Comparison of ENCODE assay signal across 10 cellular contexts in the genomic region with DNA sequence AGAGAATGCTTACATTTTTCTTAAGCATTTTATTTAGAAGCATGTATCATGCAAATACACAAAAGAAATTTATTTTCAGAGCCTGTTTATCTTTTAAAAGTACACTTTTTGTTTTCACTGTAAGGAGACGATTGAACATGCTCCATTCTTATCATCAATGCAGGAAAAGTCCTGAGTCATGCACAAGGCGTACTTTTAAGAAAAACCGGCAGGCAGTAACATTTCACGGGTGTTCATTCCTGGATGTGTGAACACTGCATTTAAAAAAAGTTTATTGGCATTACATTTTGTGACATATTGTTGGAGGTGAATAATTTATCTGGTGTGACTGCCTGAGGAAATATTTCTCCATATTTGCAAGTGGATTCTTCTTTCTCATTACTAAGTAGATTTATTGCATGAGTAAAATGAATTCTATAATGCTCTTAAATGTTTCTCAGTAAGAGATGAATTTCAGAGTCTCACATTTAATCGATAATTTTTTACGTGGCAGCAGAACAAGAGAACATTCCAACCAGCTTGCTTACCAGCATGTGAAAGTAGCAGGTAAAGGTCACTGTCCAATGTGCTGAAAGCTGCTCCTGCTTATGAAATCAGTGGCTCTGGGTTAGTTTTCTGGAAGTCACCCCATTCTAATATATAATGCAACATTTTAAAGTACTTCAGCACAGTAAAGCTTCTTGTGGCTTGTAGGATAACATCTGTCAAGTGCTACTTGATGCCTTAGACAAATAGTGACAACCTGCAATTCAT.
DNase-seq lines count a peak whose midpoint lies in the region; ATAC-seq and TF ChIP-seq lines count a peak whose summit lies in the region.
"Had no signal": no experiment of that assay in that cellular context is flagged by ENCODE, and none has a peak within 500 bp of the region (broad histone marks: within the 10 kb centered on the region; RNA-seq: fewer than 3 reads in every experiment).

No MANE protein-coding gene starts in this region.

- H3K27me3 Mint-ChIP-seq in activated CD8-positive, alpha-beta T cell treated with anti-CD3 and anti-CD28 coated beads, Interleukin-2, amount 10 ng/mL, durations not matched to agents 7 days and 5 days (ENCODE audit: low read depth) = peaks cover 12% of the 10 kb centered on the region
- peaks cover 26% of the 10 kb centered on the region for H3K27me3 Mint-ChIP-seq in mesothelial cell of epicardium (ENCODE audit: low read depth)

- no peak for TF ChIP-seq CTCF in mesothelial cell of epicardium (IDR thresholded peaks at IDR 0.05; ENCODE audit: unreplicated experiment)

- no peak overlapping the region for H3K27ac Mint-ChIP-seq in activated CD8-positive, alpha-beta T cell treated with anti-CD3 and anti-CD28 coated beads, Interleukin-2, amount 10 ng/mL, durations not matched to agents 7 days and 5 days
- no peak overlapping the region for H3K27ac Mint-ChIP-seq in mesothelial cell of epicardium
- H3K27ac Mint-ChIP-seq in stimulated activated effector memory CD8-positive, alpha-beta T cell treated with anti-CD3 and anti-CD28 coated beads, Interleukin-12 subunit alpha, Interleukin-12 subunit beta, amount 100 ng/mL, for 72 hours = no peak overlapping the region
- H3K27ac Mint-ChIP-seq: IgD-negative memory B cell had no signal

- peak; percentile 2 for DNase-seq in ELF-1 (ENCODE audit: low read depth, low spot score)
- peak; percentile 18 to 44 for DNase-seq in Kasumi-1 (lab: John Stamatoyannopoulos, UW)
- peak; percentile 30 for DNase-seq in activated CD8-positive, alpha-beta T cell treated with anti-CD3 and anti-CD28 coated beads, Interleukin-2, amount 10 ng/mL, durations not matched to agents 7 days and 5 days
- DNase-seq in iris pigment epithelial cell (ENCODE audit: low read depth) = peak; percentile 35
- DNase-seq in mesothelial cell of epicardium (ENCODE audit: low spot score in 2 of 2, unreplicated experiment in 2 of 2) = no peak
- no peak for DNase-seq in stimulated activated effector memory CD8-positive, alpha-beta T cell treated with anti-CD3 and anti-CD28 coated beads, Interleukin-12 subunit alpha, Interleukin-12 subunit beta, amount 100 ng/mL, for 72 hours (ENCODE audit: low spot score in 2 of 2)
- no peak for DNase-seq in activated effector memory CD4-positive, alpha-beta T cell treated with anti-CD3 and anti-CD28 coated beads, Interleukin-2, amount 50 U/mL, for 16 hours

- H3K36me3 Mint-ChIP-seq in activated CD8-positive, alpha-beta T cell treated with anti-CD3 and anti-CD28 coated beads, Interleukin-2, amount 10 ng/mL, durations not matched to agents 7 days and 5 days (ENCODE audit: low read depth) = no peaks in the 10 kb centered on the region
- no peaks in the 10 kb centered on the region for H3K36me3 Mint-ChIP-seq in mesothelial cell of epicardium
- H3K36me3 Mint-ChIP-seq in stimulated activated effector memory CD8-positive, alpha-beta T cell treated with anti-CD3 and anti-CD28 coated beads, Interleukin-12 subunit alpha, Interleukin-12 subunit beta, amount 100 ng/mL, for 72 hours = no peaks in the 10 kb centered on the region
- H3K36me3 Mint-ChIP-seq: IgD-negative memory B cell had no signal

- no peaks in the 10 kb centered on the region for H3K9me3 Mint-ChIP-seq in activated CD8-positive, alpha-beta T cell treated with anti-CD3 and anti-CD28 coated beads, Interleukin-2, amount 10 ng/mL, durations not matched to agents 7 days and 5 days (ENCODE audit: insufficient read depth)
- no peaks in the 10 kb centered on the region for H3K9me3 Mint-ChIP-seq in mesothelial cell of epicardium
- no peaks in the 10 kb centered on the region for H3K9me3 Mint-ChIP-seq in stimulated activated effector memory CD8-positive, alpha-beta T cell treated with anti-CD3 and anti-CD28 coated beads, Interleukin-12 subunit alpha, Interleukin-12 subunit beta, amount 100 ng/mL, for 72 hours
- H3K9me3 Mint-ChIP-seq: central memory CD8-positive, alpha-beta T cell had no signal

- CTCF ChIA-PET in activated CD8-positive, alpha-beta T cell treated with anti-CD3 and anti-CD28 coated beads, Interleukin-2, amount 10 ng/mL, durations not matched to agents 7 days and 5 days (lab: Charles Lee) = interaction anchor here (0.7 kb wide), 1 partner anchor 85 kb away, joined by 3 read pairs; no protein-coding TSS in a partner anchor

- H3K4me1 Mint-ChIP-seq in activated CD8-positive, alpha-beta T cell treated with anti-CD3 and anti-CD28 coated beads, Interleukin-2, amount 10 ng/mL, durations not matched to agents 7 days and 5 days (ENCODE audit: low read depth) = no peaks in the 10 kb centered on the region
- peaks cover 2% of the 10 kb centered on the region for H3K4me1 Mint-ChIP-seq in mesothelial cell of epicardium
- H3K4me1 Mint-ChIP-seq in stimulated activated effector memory CD8-positive, alpha-beta T cell treated with anti-CD3 and anti-CD28 coated beads, Interleukin-12 subunit alpha, Interleukin-12 subunit beta, amount 100 ng/mL, for 72 hours = no peaks in the 10 kb centered on the region
- H3K4me1 Mint-ChIP-seq: central memory CD8-positive, alpha-beta T cell; IgD-negative memory B cell had no signal

- H3K4me3 Mint-ChIP-seq in activated CD8-positive, alpha-beta T cell treated with anti-CD3 and anti-CD28 coated beads, Interleukin-2, amount 10 ng/mL, durations not matched to agents 7 days and 5 days = no peak overlapping the region
- H3K4me3 Mint-ChIP-seq in mesothelial cell of epicardium = no peak overlapping the region
- no peak overlapping the region for H3K4me3 Mint-ChIP-seq in stimulated activated effector memory CD8-positive, alpha-beta T cell treated with anti-CD3 and anti-CD28 coated beads, Interleukin-12 subunit alpha, Interleukin-12 subunit beta, amount 100 ng/mL, for 72 hours
- H3K4me3 Mint-ChIP-seq: central memory CD8-positive, alpha-beta T cell; IgD-negative memory B cell had no signal

- POLR2A ChIA-PET in activated CD8-positive, alpha-beta T cell treated with anti-CD3 and anti-CD28 coated beads, Interleukin-2, amount 10 ng/mL, durations not matched to agents 7 days and 5 days (lab: Charles Lee) = no interaction called here

- no peak for ATAC-seq in activated CD8-positive, alpha-beta T cell treated with anti-CD3 and anti-CD28 coated beads, Interleukin-2, amount 10 ng/mL, durations not matched to agents 7 days and 5 days
- ATAC-seq in GM19455 (IDR thresholded peaks at IDR 0.05; ENCODE audit: unreplicated experiment) = no peak
- ATAC-seq in stimulated activated effector memory CD8-positive, alpha-beta T cell treated with anti-CD3 and anti-CD28 coated beads, Interleukin-12 subunit alpha, Interleukin-12 subunit beta, amount 100 ng/mL, for 72 hours = no peak

Comparison
In these comparisons a context has a peak if more than half of its experiments do, and no peak if none do; other contexts are left out.
1. DNase-seq: peak in ELF-1 (single experiment), Kasumi-1 (2 of 2), activated CD8-positive, alpha-beta T cell treated with anti-CD3 and anti-CD28 coated beads, Interleukin-2, amount 10 ng/mL, durations not matched to agents 7 days and 5 days (single experiment) and iris pigment epithelial cell (single experiment); none in mesothelial cell of epicardium (0 of 2), stimulated activated effector memory CD8-positive, alpha-beta T cell treated with anti-CD3 and anti-CD28 coated beads, Interleukin-12 subunit alpha, Interleukin-12 subunit beta, amount 100 ng/mL, for 72 hours (0 of 2) and activated effector memory CD4-positive, alpha-beta T cell treated with anti-CD3 and anti-CD28 coated beads, Interleukin-2, amount 50 U/mL, for 16 hours (single experiment).